ENCODE assay signal across 12 cellular contexts in genomic region chr18:23864620-23865019, GRCh38.
DNase-seq lines count a peak whose midpoint lies in the region; ATAC-seq and TF ChIP-seq lines count a peak whose summit lies in the region.
"Had no signal": no experiment of that assay in that cellular context is flagged by ENCODE, and none has a peak within 500 bp of the region (broad histone marks: within the 10 kb centered on the region; RNA-seq: fewer than 3 reads in every experiment).

No MANE protein-coding gene starts in this region.

- CTCF ChIA-PET in CD8-positive, alpha-beta T cell (lab: Charles Lee) = interaction anchor here (0.6 kb wide), 1 partner anchor 53 kb away, joined by 3 read pairs; no protein-coding TSS in a partner anchor

- TF ChIP-seq CTCF in CD8-positive, alpha-beta T cell (IDR thresholded peaks at IDR 0.05) = no peak
- TF ChIP-seq CTCF in HFFc6 (IDR thresholded peaks at IDR 0.05) (no peak), right atrium auricular region (IDR thresholded peaks at IDR 0.05) (no peak)

- H3K27me3 Mint-ChIP-seq in CD8-positive, alpha-beta T cell (ENCODE audit: low read depth) = no peaks in the 10 kb centered on the region
- H3K27me3 Mint-ChIP-seq in HFFc6 (ENCODE audit: insufficient read depth) = peaks cover 4% of the 10 kb centered on the region

- no peak overlapping the region for H3K4me3 ChIP-seq in CD8-positive, alpha-beta T cell (ENCODE audit: low read depth, low read length)
- no peak overlapping the region for H3K4me3 ChIP-seq in right atrium auricular region

- peak overlapping the region; percentile 1 for H3K4me3 Mint-ChIP-seq in CD8-positive, alpha-beta T cell
- H3K4me3 Mint-ChIP-seq in HFFc6 = no peak overlapping the region
- H3K4me3 Mint-ChIP-seq: nephron had no signal

- H3K27ac Mint-ChIP-seq in CD8-positive, alpha-beta T cell = peak overlapping the region; percentile 85
- no peak overlapping the region for H3K27ac Mint-ChIP-seq in HFFc6
- H3K27ac Mint-ChIP-seq: nephron had no signal

- intact Hi-C loops in CD8-positive, alpha-beta T cell (cut with DNase I, micrococcal nuclease) = no loop called here

- H3K4me1 ChIP-seq in CD8-positive, alpha-beta T cell (ENCODE audit: insufficient read depth, low read length) = peaks cover 46% of the 10 kb centered on the region
- H3K4me1 ChIP-seq in right atrium auricular region = peaks cover 0 to 8% of the 10 kb centered on the region in 2 donors

- H3K9me3 Mint-ChIP-seq in CD8-positive, alpha-beta T cell = no peaks in the 10 kb centered on the region
- H3K9me3 Mint-ChIP-seq in HFFc6 = no peaks in the 10 kb centered on the region
- H3K9me3 Mint-ChIP-seq: nephron had no signal

- POLR2A ChIA-PET in CD8-positive, alpha-beta T cell (lab: Charles Lee) = interaction anchor here (1.0 kb wide), 1 partner anchor 324 kb away, joined by 4 read pairs; no protein-coding TSS in a partner anchor

- H3K27me3 ChIP-seq in CD8-positive, alpha-beta T cell (ENCODE audit: insufficient read depth, low read length) = no peaks in the 10 kb centered on the region
- H3K27me3 ChIP-seq in right atrium auricular region = no peaks in the 10 kb centered on the region

- DNase-seq in CD8-positive, alpha-beta T cell = peak in 6 of 7 experiments; percentile 16 to 70 (median 37)
- DNase-seq in activated CD4-positive, alpha-beta T cell treated with anti-CD3 and anti-CD28 coated beads for 4 hours = peak; percentile 13 to 19
- peak; percentile 28 for DNase-seq in germinal center (ENCODE audit: low spot score)
- no peak for DNase-seq in HFFc6
- no peak for DNase-seq in cerebellar cortex (ENCODE audit: low spot score)
- no peak for DNase-seq in right atrium auricular region (ENCODE audit: low spot score)
- DNase-seq: NCI-H1092, NCI-H82 had no signal

- no peaks in the 10 kb centered on the region for H3K36me3 Mint-ChIP-seq in CD8-positive, alpha-beta T cell
- no peaks in the 10 kb centered on the region for H3K36me3 Mint-ChIP-seq in HFFc6 (ENCODE audit: low read depth)

- no peaks in the 10 kb centered on the region for H3K36me3 ChIP-seq in CD8-positive, alpha-beta T cell (ENCODE audit: insufficient read depth, low read length)
- no peaks in the 10 kb centered on the region for H3K36me3 ChIP-seq in right atrium auricular region

- peaks cover 59% of the 10 kb centered on the region for H3K4me1 Mint-ChIP-seq in CD8-positive, alpha-beta T cell (ENCODE audit: low read depth)
- H3K4me1 Mint-ChIP-seq in HFFc6 (ENCODE audit: low read depth) = peaks cover 35% of the 10 kb centered on the region

- H3K27ac ChIP-seq in CD8-positive, alpha-beta T cell (ENCODE audit: low read depth, low read length) = no peak overlapping the region
- H3K27ac ChIP-seq in right atrium auricular region = no peak overlapping the region
- H3K27ac ChIP-seq: epithelial cell of prostate had no signal

- no peaks in the 10 kb centered on the region for H3K9me3 ChIP-seq in CD8-positive, alpha-beta T cell (ENCODE audit: low read length)
- H3K9me3 ChIP-seq in right atrium auricular region = no peaks in the 10 kb centered on the region

- peak; percentile 87 for ATAC-seq in CD8-positive, alpha-beta T cell
- ATAC-seq in HG03354 (IDR thresholded peaks at IDR 0.05; ENCODE audit: poor library complexity, severe bottlenecking, unreplicated experiment) (peak; percentile 39), HG02870 (IDR thresholded peaks at IDR 0.05; ENCODE audit: unreplicated experiment) (no peak)

Comparison
In these comparisons a context has a peak if more than half of its experiments do, and no peak if none do; other contexts are left out.
1. DNase-seq: peak in CD8-positive, alpha-beta T cell (6 of 7), activated CD4-positive, alpha-beta T cell treated with anti-CD3 and anti-CD28 coated beads for 4 hours (2 of 2) and germinal center (single experiment); none in HFFc6 (single experiment), cerebellar cortex (single experiment) and right atrium auricular region (single experiment).